In genomic region chr1:38336961-38337360, GRCh38 we compare ENCODE assay signal across 1 cellular context.
TF ChIP-seq lines count a peak whose summit lies in the region.

No MANE protein-coding gene starts in this region.

TF ChIP-seq in GM23338, 12 proteins besides CTCF, POLR2A, EP300 and RAD21 (continued from another document):
- no peak for TF ChIP-seq ZNF462 (CRISPR knock-in tag; IDR thresholded peaks at IDR 0.05)
- TF ChIP-seq POLR2AphosphoS5 (IDR thresholded peaks at IDR 0.05; ENCODE audit: low read depth): no peak
- no peak for TF ChIP-seq EZH2 (IDR thresholded peaks at IDR 0.05; ENCODE audit: low read depth, unreplicated experiment)
- no peak for TF ChIP-seq CREB1 (CRISPR knock-in tag; IDR thresholded peaks at IDR 0.05; ENCODE audit: low read depth)
- TF ChIP-seq EZH2phosphoT487 (IDR thresholded peaks at IDR 0.05; ENCODE audit: unreplicated experiment): no peak
